Comparison of ENCODE assay signal across 23 cellular contexts in genomic region chr14:20732950-20733650, GRCh38. TPM values are rescaled to one million over a fixed set of nuclear protein-coding genes. Genes with fewer than 3 reads are reported as not detected.
"Had no signal": no experiment of that assay in that cellular context is flagged by ENCODE, and none has a peak within 500 bp of the region (broad histone marks: within the 10 kb centered on the region; RNA-seq: fewer than 3 reads in every experiment).

No MANE protein-coding gene starts in this region.

- H3K4me3 Mint-ChIP-seq: activated CD4-positive, alpha-beta T cell treated with anti-CD3 and anti-CD28 coated beads, Interleukin-2, amount 10 ng/mL, durations not matched to agents 24 days and 14 days; activated CD8-positive, alpha-beta T cell treated with anti-CD3 and anti-CD28 coated beads, Interleukin-2, amount 10 ng/mL, durations not matched to agents 7 days and 5 days; activated naive CD8-positive, alpha-beta T cell treated with anti-CD3 and anti-CD28 coated beads, Interleukin-2, amount 10 ng/mL, durations not matched to agents 7 days and 5 days; activated T-helper 1 cell treated with anti-CD3 and anti-CD28 coated beads, Interleukin-12 subunit alpha, Interleukin-12 subunit beta, Interleukin-2, Interleukin-4 antibody, amounts not matched to agents 30 ng/mL and 10 ng/mL and 1 ng/mL, durations not matched to agents 14 hours and 24 hours and 36 hours; effector memory CD8-positive, alpha-beta T cell; nephron progenitor cell; stimulated activated naive B cell treated with anti-CD40 and anti-IgM and Interleukin-4, amounts not matched to agents 10 μg/mL and 1 μg/mL and 100 μg/mL, for 72 hours had no signal

- ATAC-seq: activated CD8-positive, alpha-beta T cell treated with anti-CD3 and anti-CD28 coated beads, Interleukin-2, amount 10 ng/mL, durations not matched to agents 7 days and 5 days; effector memory CD8-positive, alpha-beta T cell; gastrocnemius medialis had no signal

- H3K4me1 Mint-ChIP-seq: activated CD4-positive, alpha-beta T cell treated with anti-CD3 and anti-CD28 coated beads, Interleukin-2, amount 10 ng/mL, durations not matched to agents 24 days and 14 days; activated naive CD8-positive, alpha-beta T cell treated with anti-CD3 and anti-CD28 coated beads, Interleukin-2, amount 10 ng/mL, durations not matched to agents 7 days and 5 days had no signal

- H3K4me3 ChIP-seq: gastrocnemius medialis, ovary, skin epidermis, tibial artery, vagina had no signal

- H3K27me3 ChIP-seq: brain microvascular endothelial cell, gastrocnemius medialis, ovary, tibial artery, vagina had no signal

- H3K27ac ChIP-seq: brain microvascular endothelial cell, epithelial cell of prostate, gastrocnemius medialis, ovary, tibial artery, vagina had no signal

- H3K9me3 ChIP-seq: gastrocnemius medialis, ovary, tibial artery, vagina had no signal

- H3K4me1 ChIP-seq: gastrocnemius medialis, tibial artery, vagina had no signal

- H3K27me3 Mint-ChIP-seq: activated CD4-positive, alpha-beta T cell treated with anti-CD3 and anti-CD28 coated beads, Interleukin-2, amount 10 ng/mL, durations not matched to agents 24 days and 14 days had no signal

- H3K36me3 Mint-ChIP-seq: activated naive CD8-positive, alpha-beta T cell treated with anti-CD3 and anti-CD28 coated beads, Interleukin-2, amount 10 ng/mL, durations not matched to agents 7 days and 5 days had no signal

- DNase-seq: activated CD4-positive, alpha-beta T cell treated with anti-CD3 and anti-CD28 coated beads, Interleukin-2, amount 10 ng/mL, durations not matched to agents 24 days and 14 days; activated CD4-positive, CD25-positive, alpha-beta regulatory T cell; activated CD8-positive, alpha-beta T cell treated with anti-CD3 and anti-CD28 coated beads, Interleukin-2, amount 10 ng/mL, durations not matched to agents 7 days and 5 days; activated naive CD8-positive, alpha-beta T cell treated with anti-CD3 and anti-CD28 coated beads, Interleukin-2, amount 10 ng/mL, durations not matched to agents 7 days and 5 days; brain microvascular endothelial cell; dermis blood vessel endothelial cell; effector memory CD8-positive, alpha-beta T cell; islet precursor cell; mesenchymal stem cell; nephron progenitor cell; ovary; stimulated activated CD4-positive, alpha-beta T cell treated with anti-CD3 and anti-CD28 coated beads, Interleukin-15, amount 100 ng/mL, for 24 hours; stimulated activated CD4-positive, alpha-beta T cell treated with anti-CD3 and anti-CD28 coated beads, Interleukin-4, amount 100 ng/mL, for 1 hour; stimulated activated naive B cell treated with anti-CD40 and anti-IgM and Interleukin-4, amounts not matched to agents 10 μg/mL and 1 μg/mL and 100 μg/mL, for 72 hours had no signal

- H3K27ac Mint-ChIP-seq: activated CD4-positive, alpha-beta T cell treated with anti-CD3 and anti-CD28 coated beads, Interleukin-2, amount 10 ng/mL, durations not matched to agents 24 days and 14 days; activated CD8-positive, alpha-beta T cell treated with anti-CD3 and anti-CD28 coated beads, Interleukin-2, amount 10 ng/mL, durations not matched to agents 7 days and 5 days; activated naive CD8-positive, alpha-beta T cell treated with anti-CD3 and anti-CD28 coated beads, Interleukin-2, amount 10 ng/mL, durations not matched to agents 7 days and 5 days; activated T-helper 1 cell treated with anti-CD3 and anti-CD28 coated beads, Interleukin-12 subunit alpha, Interleukin-12 subunit beta, Interleukin-2, Interleukin-4 antibody, amounts not matched to agents 30 ng/mL and 10 ng/mL and 1 ng/mL, durations not matched to agents 14 hours and 24 hours and 36 hours; effector memory CD8-positive, alpha-beta T cell; nephron progenitor cell; stimulated activated naive B cell treated with anti-CD40 and anti-IgM and Interleukin-4, amounts not matched to agents 10 μg/mL and 1 μg/mL and 100 μg/mL, for 72 hours had no signal

- H3K9me3 Mint-ChIP-seq: activated CD4-positive, alpha-beta T cell treated with anti-CD3 and anti-CD28 coated beads, Interleukin-2, amount 10 ng/mL, durations not matched to agents 24 days and 14 days; activated naive CD8-positive, alpha-beta T cell treated with anti-CD3 and anti-CD28 coated beads, Interleukin-2, amount 10 ng/mL, durations not matched to agents 7 days and 5 days; activated T-helper 1 cell treated with anti-CD3 and anti-CD28 coated beads, Interleukin-12 subunit alpha, Interleukin-12 subunit beta, Interleukin-2, Interleukin-4 antibody, amounts not matched to agents 30 ng/mL and 10 ng/mL and 1 ng/mL, durations not matched to agents 14 hours and 24 hours and 36 hours; effector memory CD8-positive, alpha-beta T cell; nephron progenitor cell; stimulated activated naive B cell treated with anti-CD40 and anti-IgM and Interleukin-4, amounts not matched to agents 10 μg/mL and 1 μg/mL and 100 μg/mL, for 72 hours had no signal

- H3K36me3 ChIP-seq: brain microvascular endothelial cell, gastrocnemius medialis, ovary, tibial artery, vagina had no signal

RNA-seq across cellular contexts. Expression of gene EDDM3A, which starts 12.6 kb away (rescaled TPM):
- total RNA-seq: activated CD4-positive, alpha-beta T cell treated with anti-CD3 and anti-CD28 coated beads, Interleukin-2, amount 10 ng/mL, durations not matched to agents 24 days and 14 days; activated CD8-positive, alpha-beta T cell treated with anti-CD3 and anti-CD28 coated beads, Interleukin-2, amount 10 ng/mL, durations not matched to agents 7 days and 5 days; activated naive CD8-positive, alpha-beta T cell treated with anti-CD3 and anti-CD28 coated beads, Interleukin-2, amount 10 ng/mL, durations not matched to agents 7 days and 5 days; activated T-helper 1 cell treated with anti-CD3 and anti-CD28 coated beads, Interleukin-12 subunit alpha, Interleukin-12 subunit beta, Interleukin-2, Interleukin-4 antibody, amounts not matched to agents 30 ng/mL and 10 ng/mL and 1 ng/mL, durations not matched to agents 14 hours and 24 hours and 36 hours; cerebellum; dermis blood vessel endothelial cell; gastrocnemius medialis; ovary; subcutaneous adipose tissue; T-helper 2 cell treated with Interferon-gamma antibody and Interleukin-4, amounts not matched to agents 100 ng/mL and 5 ng/mL, for 36 hours; vagina had no signal
- polyA plus RNA-seq: ovary had no signal

RNA-seq across cellular contexts. Expression of gene EDDM3B, which starts 35.1 kb away (rescaled TPM):
- total RNA-seq: activated CD4-positive, alpha-beta T cell treated with anti-CD3 and anti-CD28 coated beads, Interleukin-2, amount 10 ng/mL, durations not matched to agents 24 days and 14 days; activated CD8-positive, alpha-beta T cell treated with anti-CD3 and anti-CD28 coated beads, Interleukin-2, amount 10 ng/mL, durations not matched to agents 7 days and 5 days; activated naive CD8-positive, alpha-beta T cell treated with anti-CD3 and anti-CD28 coated beads, Interleukin-2, amount 10 ng/mL, durations not matched to agents 7 days and 5 days; activated T-helper 1 cell treated with anti-CD3 and anti-CD28 coated beads, Interleukin-12 subunit alpha, Interleukin-12 subunit beta, Interleukin-2, Interleukin-4 antibody, amounts not matched to agents 30 ng/mL and 10 ng/mL and 1 ng/mL, durations not matched to agents 14 hours and 24 hours and 36 hours; cerebellum; dermis blood vessel endothelial cell; gastrocnemius medialis; ovary; subcutaneous adipose tissue; T-helper 2 cell treated with Interferon-gamma antibody and Interleukin-4, amounts not matched to agents 100 ng/mL and 5 ng/mL, for 36 hours; vagina had no signal
- polyA plus RNA-seq: ovary had no signal

RNA-seq across cellular contexts. Expression of gene ANG, which starts 44.5 kb away (rescaled TPM):
- total RNA-seq: activated CD4-positive, alpha-beta T cell treated with anti-CD3 and anti-CD28 coated beads, Interleukin-2, amount 10 ng/mL, durations not matched to agents 24 days and 14 days had no signal
